In the genomic region with DNA sequence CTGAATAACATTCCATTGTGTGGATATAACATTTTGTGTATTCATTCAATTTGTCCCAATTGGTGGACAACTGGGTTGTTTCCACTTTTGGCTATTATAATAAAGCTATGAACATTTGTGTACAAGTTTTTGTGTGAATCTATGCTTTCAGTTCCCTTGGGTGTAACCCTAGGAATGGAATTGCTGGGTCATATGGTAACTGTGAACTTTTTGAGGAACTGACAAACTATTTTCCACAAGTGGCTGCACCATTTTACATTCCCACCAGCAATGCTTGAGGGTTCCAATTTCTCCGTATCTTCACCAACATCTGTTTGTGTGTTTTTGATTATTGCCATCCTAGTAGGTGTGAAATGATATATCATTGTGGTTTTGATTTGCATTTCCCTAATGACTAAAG, we compare ENCODE assay signal across 18 cellular contexts.
"Had no signal": no experiment of that assay in that cellular context is flagged by ENCODE, and none has a peak within 500 bp of the region (broad histone marks: within the 10 kb centered on the region; RNA-seq: fewer than 3 reads in every experiment).

No MANE protein-coding gene starts in this region.

- H3K9me3 Mint-ChIP-seq: activated CD4-positive, alpha-beta memory T cell treated with anti-CD3 and anti-CD28 coated beads for 36 hours; activated naive CD8-positive, alpha-beta T cell treated with anti-CD3 and anti-CD28 coated beads, Interleukin-2, amount 10 ng/mL, durations not matched to agents 7 days and 5 days; natural killer cell; type B pancreatic cell had no signal

- DNase-seq: activated CD4-positive, alpha-beta memory T cell treated with anti-CD3 and anti-CD28 coated beads for 36 hours; activated CD4-positive, alpha-beta T cell treated with anti-CD3 and anti-CD28 coated beads for 1 hour; activated gamma-delta T cell treated with Interleukin-2 at 50 U/mL for 16 hours; activated naive CD8-positive, alpha-beta T cell treated with anti-CD3 and anti-CD28 coated beads, Interleukin-2, amount 10 ng/mL, durations not matched to agents 7 days and 5 days; activated T-cell treated with anti-CD3 and anti-CD28 coated beads, Interleukin-2, amount 50 U/mL, for 48 hours; anterior cingulate cortex; dorsolateral prefrontal cortex; foreskin fibroblast; left colon; mucosa of descending colon; natural killer cell; right lobe of liver; spleen; stimulated activated CD4-positive, alpha-beta T cell treated with anti-CD3 and anti-CD28 coated beads, Interleukin-2, amount 100 ng/mL, for 24 hours; stimulated activated naive CD8-positive, alpha-beta T cell treated with anti-CD3 and anti-CD28 coated beads, Interleukin-15, Interleukin-2, amounts not matched to agents 100 U/mL and 50 U/mL, for 24 hours had no signal

- H3K36me3 Mint-ChIP-seq: natural killer cell had no signal

- H3K27me3 Mint-ChIP-seq: activated CD4-positive, alpha-beta memory T cell treated with anti-CD3 and anti-CD28 coated beads for 36 hours; activated naive CD8-positive, alpha-beta T cell treated with anti-CD3 and anti-CD28 coated beads, Interleukin-2, amount 10 ng/mL, durations not matched to agents 7 days and 5 days; progenitor cell of endocrine pancreas; type B pancreatic cell had no signal

- H3K27ac Mint-ChIP-seq: activated CD4-positive, alpha-beta memory T cell treated with anti-CD3 and anti-CD28 coated beads for 36 hours; activated naive CD8-positive, alpha-beta T cell treated with anti-CD3 and anti-CD28 coated beads, Interleukin-2, amount 10 ng/mL, durations not matched to agents 7 days and 5 days; natural killer cell; progenitor cell of endocrine pancreas; type B pancreatic cell had no signal

- ATAC-seq: esophagus mucosa; natural killer cell; stimulated activated naive CD8-positive, alpha-beta T cell treated with anti-CD3 and anti-CD28 coated beads, Interleukin-15, Interleukin-2, amounts not matched to agents 100 U/mL and 50 U/mL, for 24 hours had no signal

- H3K4me3 Mint-ChIP-seq: activated CD4-positive, alpha-beta memory T cell treated with anti-CD3 and anti-CD28 coated beads for 36 hours; activated naive CD8-positive, alpha-beta T cell treated with anti-CD3 and anti-CD28 coated beads, Interleukin-2, amount 10 ng/mL, durations not matched to agents 7 days and 5 days; natural killer cell; type B pancreatic cell had no signal
